In the genomic region with DNA sequence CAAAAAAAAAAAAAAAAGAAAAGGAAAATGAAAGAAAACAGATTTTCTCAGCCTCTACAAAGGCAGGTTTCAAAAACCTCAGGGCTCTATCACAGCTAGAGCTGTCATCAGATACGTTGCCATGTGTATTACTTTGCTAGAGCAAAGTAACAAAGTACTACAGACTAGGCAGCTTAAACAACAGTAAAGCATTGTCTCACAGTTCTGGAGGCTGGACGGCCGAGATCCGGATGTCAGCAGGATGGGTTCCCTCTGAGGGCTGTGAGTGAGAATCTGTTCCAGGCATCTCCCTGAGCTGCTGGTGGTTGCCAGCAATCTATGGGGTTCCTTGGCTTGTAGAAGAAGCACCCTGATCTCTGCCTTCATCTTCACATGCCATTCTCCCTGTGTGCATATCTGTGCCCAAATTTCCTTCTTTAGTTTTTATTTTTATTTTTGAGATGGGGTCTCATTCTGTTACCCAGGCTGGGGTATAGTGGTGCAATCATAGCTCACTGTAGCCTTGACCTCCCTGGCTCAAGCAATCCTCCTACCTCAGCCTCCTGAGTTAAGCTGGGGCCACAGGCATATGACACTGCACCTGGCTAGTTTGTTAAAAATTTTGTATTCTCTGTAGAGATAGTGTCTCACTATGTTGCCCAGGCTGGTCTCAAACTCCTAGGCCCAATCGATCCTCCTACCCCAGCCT, we compare ENCODE assay signal across 22 cellular contexts. TPM values are rescaled to one million over a fixed set of nuclear protein-coding genes. Genes with fewer than 3 reads are reported as not detected.
DNase-seq lines count a peak whose midpoint lies in the region; ATAC-seq and TF ChIP-seq lines count a peak whose summit lies in the region.
"Had no signal": no experiment of that assay in that cellular context is flagged by ENCODE, and none has a peak within 500 bp of the region (broad histone marks: within the 10 kb centered on the region; RNA-seq: fewer than 3 reads in every experiment).

No MANE protein-coding gene starts in this region.

- H2AFZ ChIP-seq in Loucy (ENCODE audit: low read length) = peak overlapping the region; percentile 20; the same call in 1 of the 2 replicates

- H3K9me3 ChIP-seq in Loucy (ENCODE audit: insufficient read depth, low read depth, low read length) = no peaks in the 10 kb centered on the region
- H3K9me3 ChIP-seq: left lung, psoas muscle, transverse colon had no signal

- H3K9me2 ChIP-seq in Loucy (replicated peaks; ENCODE audit: low read depth, low read length) = no peaks in the 10 kb centered on the region

- no peak overlapping the region for H3K4me2 ChIP-seq in Loucy (ENCODE audit: low read depth, low read length, poor library complexity, severe bottlenecking)

- no peaks in the 10 kb centered on the region for H3K79me2 ChIP-seq in Loucy (ENCODE audit: insufficient read depth, low read length)

- ATAC-seq in HG03135 (IDR thresholded peaks at IDR 0.05; ENCODE audit: unreplicated experiment) (no peak), omental fat pad (ENCODE audit: low FRiP score) (no peak)
- ATAC-seq: left lung, psoas muscle had no signal

- CTCF ChIA-PET in activated naive CD4-positive, alpha-beta T cell treated with anti-CD3 and anti-CD28 coated beads, Interleukin-2, amount 10 ng/mL, durations not matched to agents 7 days and 5 days (lab: Charles Lee) = interaction anchor here (0.9 to 1.4 kb wide), 3 partner anchors 14 to 48 kb away, joined by 3 to 5 read pairs (median 3); no protein-coding TSS in a partner anchor

- no peaks in the 10 kb centered on the region for H3K27me3 ChIP-seq in Loucy (ENCODE audit: insufficient read depth, low read length, poor library complexity, severe bottlenecking)
- H3K27me3 ChIP-seq: transverse colon had no signal

- H3K9me3 Mint-ChIP-seq in activated naive CD4-positive, alpha-beta T cell treated with anti-CD3 and anti-CD28 coated beads, Interleukin-2, amount 10 ng/mL, durations not matched to agents 7 days and 5 days = no peaks in the 10 kb centered on the region
- H3K9me3 Mint-ChIP-seq in activated T-helper 2 cell treated with anti-CD3 and anti-CD28 coated beads, Interferon-gamma antibody, Interleukin-2, Interleukin-4, amounts not matched to agents 10 μg/mL and 5 μg/mL and 100 μg/mL, durations not matched to agents 14 hours and 24 hours and 36 hours = no peaks in the 10 kb centered on the region
- H3K9me3 Mint-ChIP-seq: mesothelial cell of epicardium; neural crest cell; stimulated activated naive CD8-positive, alpha-beta T cell treated with anti-CD3 and anti-CD28 coated beads, Interleukin-15, Interleukin-2, amounts not matched to agents 100 ng/mL and 50 ng/mL, for 24 hours had no signal

- peak overlapping the region; percentile 16 for H3K4me3 Mint-ChIP-seq in activated naive CD4-positive, alpha-beta T cell treated with anti-CD3 and anti-CD28 coated beads, Interleukin-2, amount 10 ng/mL, durations not matched to agents 7 days and 5 days
- H3K4me3 Mint-ChIP-seq in activated T-helper 2 cell treated with anti-CD3 and anti-CD28 coated beads, Interferon-gamma antibody, Interleukin-2, Interleukin-4, amounts not matched to agents 10 μg/mL and 5 μg/mL and 100 μg/mL, durations not matched to agents 14 hours and 24 hours and 36 hours (ENCODE audit: low read depth) = no peak overlapping the region
- H3K4me3 Mint-ChIP-seq: mesothelial cell of epicardium; stimulated activated naive CD8-positive, alpha-beta T cell treated with anti-CD3 and anti-CD28 coated beads, Interleukin-15, Interleukin-2, amounts not matched to agents 100 ng/mL and 50 ng/mL, for 24 hours had no signal

- no peaks in the 10 kb centered on the region for H4K20me1 ChIP-seq in Loucy (ENCODE audit: insufficient read depth, low read length, poor library complexity, severe bottlenecking)

- no peaks in the 10 kb centered on the region for H3K36me3 ChIP-seq in Loucy (ENCODE audit: insufficient read depth, low read length)
- H3K36me3 ChIP-seq: left lung, transverse colon had no signal

- H3K4me1 Mint-ChIP-seq in activated naive CD4-positive, alpha-beta T cell treated with anti-CD3 and anti-CD28 coated beads, Interleukin-2, amount 10 ng/mL, durations not matched to agents 7 days and 5 days = peaks cover 76% of the 10 kb centered on the region
- H3K4me1 Mint-ChIP-seq in activated T-helper 2 cell treated with anti-CD3 and anti-CD28 coated beads, Interferon-gamma antibody, Interleukin-2, Interleukin-4, amounts not matched to agents 10 μg/mL and 5 μg/mL and 100 μg/mL, durations not matched to agents 14 hours and 24 hours and 36 hours (ENCODE audit: low read depth) = peaks cover 49% of the 10 kb centered on the region

- no peaks in the 10 kb centered on the region for H3F3A ChIP-seq in Loucy (ENCODE audit: low read depth)

- H3K4me1 ChIP-seq in Loucy (ENCODE audit: insufficient read depth, low read length, poor library complexity, severe bottlenecking) = peaks cover 11% of the 10 kb centered on the region

- peaks cover 3% of the 10 kb centered on the region for H3K27me3 Mint-ChIP-seq in activated naive CD4-positive, alpha-beta T cell treated with anti-CD3 and anti-CD28 coated beads, Interleukin-2, amount 10 ng/mL, durations not matched to agents 7 days and 5 days
- H3K27me3 Mint-ChIP-seq in activated T-helper 2 cell treated with anti-CD3 and anti-CD28 coated beads, Interferon-gamma antibody, Interleukin-2, Interleukin-4, amounts not matched to agents 10 μg/mL and 5 μg/mL and 100 μg/mL, durations not matched to agents 14 hours and 24 hours and 36 hours (ENCODE audit: low read depth) = no peaks in the 10 kb centered on the region
- H3K27me3 Mint-ChIP-seq: stimulated activated naive CD8-positive, alpha-beta T cell treated with anti-CD3 and anti-CD28 coated beads, Interleukin-15, Interleukin-2, amounts not matched to agents 100 ng/mL and 50 ng/mL, for 24 hours had no signal

- no peak for TF ChIP-seq CTCF in Loucy (conservative IDR thresholded peaks at IDR 0.05; ENCODE audit: low read length)
- no peak for TF ChIP-seq CTCF in omental fat pad (IDR thresholded peaks at IDR 0.05)

- intact Hi-C loops in activated T-helper 2 cell treated with anti-CD3 and anti-CD28 coated beads, Interferon-gamma antibody, Interleukin-2, Interleukin-4, amounts not matched to agents 10 μg/mL and 5 μg/mL and 100 μg/mL, durations not matched to agents 14 hours and 24 hours and 36 hours (cut with micrococcal nuclease) = loop anchor here (2.0 kb wide), 1 partner anchor 15 kb away; no protein-coding TSS in a partner anchor

- no peaks in the 10 kb centered on the region for H3K36me3 Mint-ChIP-seq in activated naive CD4-positive, alpha-beta T cell treated with anti-CD3 and anti-CD28 coated beads, Interleukin-2, amount 10 ng/mL, durations not matched to agents 7 days and 5 days
- H3K36me3 Mint-ChIP-seq in activated T-helper 2 cell treated with anti-CD3 and anti-CD28 coated beads, Interferon-gamma antibody, Interleukin-2, Interleukin-4, amounts not matched to agents 10 μg/mL and 5 μg/mL and 100 μg/mL, durations not matched to agents 14 hours and 24 hours and 36 hours (ENCODE audit: low read depth) = no peaks in the 10 kb centered on the region
- H3K36me3 Mint-ChIP-seq: mesothelial cell of epicardium had no signal

- no peak overlapping the region for H3K4me3 ChIP-seq in Loucy (ENCODE audit: low read length, poor library complexity, severe bottlenecking)
- H3K4me3 ChIP-seq: left lung, psoas muscle, skin epidermis, transverse colon had no signal

- no peak overlapping the region for H3K9ac ChIP-seq in Loucy (ENCODE audit: low read depth, low read length, poor library complexity, severe bottlenecking)

- H3K27ac Mint-ChIP-seq in activated naive CD4-positive, alpha-beta T cell treated with anti-CD3 and anti-CD28 coated beads, Interleukin-2, amount 10 ng/mL, durations not matched to agents 7 days and 5 days = peak overlapping the region; percentile 92
- peak overlapping the region; percentile 55 for H3K27ac Mint-ChIP-seq in activated T-helper 2 cell treated with anti-CD3 and anti-CD28 coated beads, Interferon-gamma antibody, Interleukin-2, Interleukin-4, amounts not matched to agents 10 μg/mL and 5 μg/mL and 100 μg/mL, durations not matched to agents 14 hours and 24 hours and 36 hours
- H3K27ac Mint-ChIP-seq: mesothelial cell of epicardium; stimulated activated naive CD8-positive, alpha-beta T cell treated with anti-CD3 and anti-CD28 coated beads, Interleukin-15, Interleukin-2, amounts not matched to agents 100 ng/mL and 50 ng/mL, for 24 hours had no signal

- peak; percentile 50 for DNase-seq in activated naive CD4-positive, alpha-beta T cell treated with anti-CD3 and anti-CD28 coated beads, Interleukin-2, amount 10 ng/mL, durations not matched to agents 7 days and 5 days
- DNase-seq in activated naive CD4-positive, alpha-beta T cell treated with Interleukin-2 at 50 U/mL for 16 hours = no peak
- DNase-seq in activated T-helper 2 cell treated with anti-CD3 and anti-CD28 coated beads, Interferon-gamma antibody, Interleukin-2, Interleukin-4, amounts not matched to agents 10 μg/mL and 5 μg/mL and 100 μg/mL, durations not matched to agents 14 hours and 24 hours and 36 hours (ENCODE audit: low spot score) = no peak
- peak; percentile 78 for DNase-seq in pons (ENCODE audit: low spot score)
- no peak for DNase-seq in HT-29 (ENCODE audit: low spot score)
- DNase-seq in omental fat pad (ENCODE audit: low spot score) = no peak
- DNase-seq: ACHN, activated gamma-delta T cell treated with Interleukin-2 at 50 U/mL for 16 hours, DMS153, GDM1, left lung, NCI-H187, NCI-H226, psoas muscle, Right ventricle myocardium superior, transverse colon had no signal

RNA-seq across cellular contexts. Expression of a gene that starts 48.9 kb away (rescaled TPM):
- total RNA-seq in activated T-helper 2 cell treated with anti-CD3 and anti-CD28 coated beads, Interferon-gamma antibody, Interleukin-2, Interleukin-4, amounts not matched to agents 10 μg/mL and 5 μg/mL and 100 μg/mL, durations not matched to agents 14 hours and 24 hours and 36 hours = 10.4 and 12.5 TPM in 2 replicates
- total RNA-seq in HT-29 (2014; rRNA removed; shearing (Covaris generic)) = 1.2 and 1.7 TPM in 2 replicates
- total RNA-seq in omental fat pad = 10 to 100 TPM; 16.8 to 33.7 (median 19.2) TPM

Comparison
In these comparisons a context has a peak if more than half of its experiments do, and no peak if none do; other contexts are left out.
1. DNase-seq: peak in activated naive CD4-positive, alpha-beta T cell treated with anti-CD3 and anti-CD28 coated beads, Interleukin-2, amount 10 ng/mL, durations not matched to agents 7 days and 5 days (single experiment) and pons (single experiment); none in activated naive CD4-positive, alpha-beta T cell treated with Interleukin-2 at 50 U/mL for 16 hours (single experiment), activated T-helper 2 cell treated with anti-CD3 and anti-CD28 coated beads, Interferon-gamma antibody, Interleukin-2, Interleukin-4, amounts not matched to agents 10 μg/mL and 5 μg/mL and 100 μg/mL, durations not matched to agents 14 hours and 24 hours and 36 hours (single experiment), HT-29 (single experiment) and omental fat pad (single experiment).